ENCODE assay signal across 9 cellular contexts in genomic region chr22:30286813-30287625, GRCh38. TPM values are rescaled to one million over a fixed set of nuclear protein-coding genes. Genes with fewer than 3 reads are reported as not detected.
DNase-seq lines count a peak whose midpoint lies in the region; ATAC-seq and TF ChIP-seq lines count a peak whose summit lies in the region.
"Had no signal": no experiment of that assay in that cellular context is flagged by ENCODE, and none has a peak within 500 bp of the region (broad histone marks: within the 10 kb centered on the region; RNA-seq: fewer than 3 reads in every experiment).

No MANE protein-coding gene starts in this region.

- H3K9me3 ChIP-seq in colonic mucosa (no peaks in the 10 kb centered on the region), mucosa of descending colon (no peaks in the 10 kb centered on the region)
- H3K9me3 ChIP-seq: BLaER1 had no signal

- DNase-seq in NCI-H1105 treated with DMSO at 0.1 percent for 48 hours (lab: John Stamatoyannopoulos, UW) (peak; percentile 26), NCI-H1105 (lab: John Stamatoyannopoulos, UW) (no peak), NCI-H1092 treated with DMSO at 0.1 percent for 48 hours (lab: John Stamatoyannopoulos, UW) (peak; percentile 39), colonic mucosa (peak; percentile 88), mucosa of descending colon (peak; percentile 86 to 88 (median 88)), SW 1271 (lab: John Stamatoyannopoulos, UW) (no peak)
- peak; percentile 93 for DNase-seq in activated CD4-positive, alpha-beta T cell treated with anti-CD3 and anti-CD28 coated beads for 48 hours
- DNase-seq in stimulated activated CD8-positive, alpha-beta memory T cell treated with anti-CD3 and anti-CD28 coated beads, Interleukin-7, amount 100 ng/mL, for 4 hours (ENCODE audit: low read depth in 2 of 2), result peak; percentile 71 to 74

- TF ChIP-seq CTCF in colonic mucosa (IDR thresholded peaks at IDR 0.05) (peak; percentile 91), mucosa of descending colon (IDR thresholded peaks at IDR 0.05) (peak; percentile 71)

- peak; percentile 42 for ATAC-seq in mucosa of descending colon

- H3K36me3 ChIP-seq in colonic mucosa (no peaks in the 10 kb centered on the region), mucosa of descending colon (ENCODE audit: low read depth) (no peaks in the 10 kb centered on the region)

- H3K4me1 ChIP-seq in colonic mucosa (peaks cover 13% of the 10 kb centered on the region), mucosa of descending colon (ENCODE audit: low read depth) (peaks cover 20% of the 10 kb centered on the region)

- H3K27me3 ChIP-seq in colonic mucosa, result no peaks in the 10 kb centered on the region
- H3K27me3 ChIP-seq: BLaER1 had no signal

- H3K27ac ChIP-seq in colonic mucosa, result no peak overlapping the region

- H3K4me3 ChIP-seq in colonic mucosa (no peak overlapping the region), mucosa of descending colon (no peak overlapping the region)
- H3K4me3 ChIP-seq: BLaER1 had no signal

- H3K9ac ChIP-seq in colonic mucosa (ENCODE audit: low read depth in 2 of 2, low read length in 2 of 2), result peak overlapping the region in 1 of 2 donors; percentile 90
- H3K9ac ChIP-seq: BLaER1 had no signal

- intact Hi-C loops in colonic mucosa (cut with DNase I) (loop anchor here (2.0 kb wide), 3 partner anchors 24 to 178 kb away; partner anchors contain the start of gene RNF215), mucosa of descending colon (cut with DNase I, micrococcal nuclease) (loop anchor here (5.0 to 10.0 kb wide), 2 partner anchors 58 to 180 kb away; no protein-coding TSS in a partner anchor)

RNA-seq across cellular contexts. Expression of gene CASTOR1, which starts 2.3 kb away (rescaled TPM):
- total RNA-seq in colonic mucosa (1 to 10 TPM; 4.5 to 5.0 TPM), mucosa of descending colon (1 to 10 TPM; 6.1 to 8.4 (median 7.6) TPM)

RNA-seq across cellular contexts. Expression of gene OSM, which starts 20.4 kb away (rescaled TPM):
- total RNA-seq in colonic mucosa (under 1 TPM; 0.21 to 0.44 TPM), mucosa of descending colon (1 to 10 TPM in 1 of 3 donors, under 1 TPM in 1, not detected in 1; 0.41 to 1.0 TPM)

RNA-seq across cellular contexts. Expression of gene TBC1D10A, which starts 39.7 kb away (rescaled TPM):
- 10 to 100 TPM; 34.3 to 35.8 TPM for total RNA-seq in colonic mucosa
- 10 to 100 TPM; 29.7 to 41.4 (median 32.2) TPM for total RNA-seq in mucosa of descending colon

RNA-seq across cellular contexts. Expression of gene LIF, which starts 40.5 kb away (rescaled TPM):
- 10 to 100 TPM in 1 of 2 donors, 1 to 10 TPM in 1; 9.5 to 12.5 TPM for total RNA-seq in colonic mucosa
- 10 to 100 TPM in 1 of 3 donors, 1 to 10 TPM in 2; 9.1 to 10.0 (median 9.9) TPM for total RNA-seq in mucosa of descending colon

Comparison
In these comparisons a context has a peak if more than half of its experiments do, and no peak if none do; other contexts are left out.
1. DNase-seq: peak in NCI-H1105 treated with DMSO at 0.1 percent for 48 hours (single experiment), NCI-H1092 treated with DMSO at 0.1 percent for 48 hours (single experiment), activated CD4-positive, alpha-beta T cell treated with anti-CD3 and anti-CD28 coated beads for 48 hours (single experiment), colonic mucosa (single experiment), mucosa of descending colon (3 of 3) and stimulated activated CD8-positive, alpha-beta memory T cell treated with anti-CD3 and anti-CD28 coated beads, Interleukin-7, amount 100 ng/mL, for 4 hours (2 of 2); none in NCI-H1105 (single experiment) and SW 1271 (0 of 2).